1 cellular context compared by ENCODE assay signal in the genomic region with DNA sequence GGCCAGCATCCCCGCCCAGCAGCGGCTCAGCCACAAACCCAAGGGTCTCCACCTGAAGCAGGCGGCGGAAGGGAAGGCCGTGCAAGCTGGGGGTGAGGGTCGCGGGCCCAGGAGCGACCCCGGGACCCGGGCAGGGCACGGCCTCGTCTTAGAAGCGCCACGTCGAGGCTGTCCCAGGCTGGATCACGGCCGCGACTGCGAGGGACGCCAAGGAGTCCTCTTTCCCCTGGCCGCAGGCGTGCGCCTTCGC.
TF ChIP-seq lines count a peak whose summit lies in the region.

No MANE protein-coding gene starts in this region.

TF ChIP-seq in K562, 482 proteins besides CTCF, POLR2A, EP300 and RAD21 (continued from another document and continues in another):
- TF ChIP-seq CBX2 (IDR thresholded peaks at IDR 0.05; ENCODE audit: insufficient read depth, low read length, poor library complexity, severe bottlenecking) (no peak), NRF1 (conservative IDR thresholded peaks at IDR 0.05 in 1 of 2, IDR thresholded peaks at IDR 0.05 in 1 of 2) (no peak), PHF8 (IDR thresholded peaks at IDR 0.05; ENCODE audit: borderline replicate concordance, low read length) (peak; percentile 82; the same call in 1 of the 2 replicates), CTBP1 (IDR thresholded peaks at IDR 0.05; ENCODE audit: borderline replicate concordance) (0 out of 2 replicates have a peak, but pooled peaks have one; percentile 49), RFX1 (IDR thresholded peaks at IDR 0.05) (no peak), DMBX1 (CRISPR knock-in tag; IDR thresholded peaks at IDR 0.05; ENCODE audit: borderline replicate concordance) (peak; percentile 10; the same call in 1 of the 2 replicates), KLF1 (tag; IDR thresholded peaks at IDR 0.05) (0 out of 2 replicates have a peak, but pooled peaks have one; percentile 11), MAZ (CRISPR knock-in tag; conservative IDR thresholded peaks at IDR 0.05 in 1 of 2, IDR thresholded peaks at IDR 0.05 in 1 of 2) (peak in 1 of 2 experiments; percentile 49; a peak in 1 of 4 replicates), TOE1 (IDR thresholded peaks at IDR 0.05; ENCODE audit: borderline replicate concordance) (no peak), TOE1 (CRISPR knock-in tag; IDR thresholded peaks at IDR 0.05; ENCODE audit: borderline replicate concordance, low read depth) (no peak), RB1 (IDR thresholded peaks at IDR 0.05; ENCODE audit: low read depth) (no peak), HDAC2 (IDR thresholded peaks at IDR 0.05) (peak; percentile 79; the same call in 1 of the 2 replicates), FOSL1 (tag; conservative IDR thresholded peaks at IDR 0.05) (0 out of 2 replicates have a peak, but pooled peaks have one; percentile 31), POU5F1 (IDR thresholded peaks at IDR 0.05; ENCODE audit: borderline replicate concordance, low read depth, low read length, partially characterized antibody) (no peak), ZNF143 (CRISPR knock-in tag; IDR thresholded peaks at IDR 0.05) (0 out of 2 replicates have a peak, but pooled peaks have one; percentile 61), HOXB6 (CRISPR knock-in tag; IDR thresholded peaks at IDR 0.05; ENCODE audit: borderline replicate concordance) (no peak), HIVEP1 (CRISPR knock-in tag; IDR thresholded peaks at IDR 0.05) (no peak), ZNF507 (tag; conservative IDR thresholded peaks at IDR 0.05) (no peak), ZFX (CRISPR knock-in tag; IDR thresholded peaks at IDR 0.05) (peak; percentile 80), MYC (IDR thresholded peaks at IDR 0.05; ENCODE audit: low read depth, low read length) (no peak), MYC (CRISPR knock-in tag; IDR thresholded peaks at IDR 0.05; ENCODE audit: borderline replicate concordance, low read depth) (peak; percentile 94; the same call in 1 of the 2 replicates), ZNF316 (IDR thresholded peaks at IDR 0.05) (no peak), MECOM (CRISPR knock-in tag; IDR thresholded peaks at IDR 0.05) (no peak), SIX5 (IDR thresholded peaks at IDR 0.05; ENCODE audit: borderline replicate concordance in 1 of 2, insufficient read depth in 1 of 2, low read depth in 1 of 2, low read length in 2 of 2) (no peak), RBM34 (IDR thresholded peaks at IDR 0.05; ENCODE audit: borderline replicate concordance, insufficient read depth, low read length) (no peak), HDAC1 (IDR thresholded peaks at IDR 0.05) (peak in 1 of 2 experiments; percentile 87; a peak in 2 of 4 replicates), KAT8 (IDR thresholded peaks at IDR 0.05; ENCODE audit: low read depth) (no peak), STAG1 (CRISPR knock-in tag; IDR thresholded peaks at IDR 0.05; ENCODE audit: borderline replicate concordance) (peak; percentile 15; the same call in 1 of the 2 replicates), ZNF274 (IDR thresholded peaks at IDR 0.05; ENCODE audit: borderline replicate concordance, low read depth, low read length) (no peak), IFI16 (CRISPR knock-in tag; IDR thresholded peaks at IDR 0.05) (no peak), ZNF12 (CRISPR knock-in tag; IDR thresholded peaks at IDR 0.05) (0 out of 2 replicates have a peak, but pooled peaks have one; percentile 16), ESRRB (CRISPR knock-in tag; IDR thresholded peaks at IDR 0.05; ENCODE audit: borderline replicate concordance) (no peak), SAFB (IDR thresholded peaks at IDR 0.05; ENCODE audit: borderline replicate concordance, low read depth, low read length) (peak; percentile 33; the same call in 1 of the 2 replicates), THRAP3 (IDR thresholded peaks at IDR 0.05; ENCODE audit: borderline replicate concordance) (no peak), ZNF668 (CRISPR knock-in tag; IDR thresholded peaks at IDR 0.05) (no peak), PYGO2 (tag; IDR thresholded peaks at IDR 0.05) (no peak), GATA2 (CRISPR knock-in tag; IDR thresholded peaks at IDR 0.05) (no peak), PHF20 (IDR thresholded peaks at IDR 0.05; ENCODE audit: partially characterized antibody) (no peak), GATAD2A (IDR thresholded peaks at IDR 0.05) (0 out of 2 replicates have a peak, but pooled peaks have one; percentile 11), ATF1 (CRISPR knock-in tag; IDR thresholded peaks at IDR 0.05) (no peak), ATF1 (tag; IDR thresholded peaks at IDR 0.05) (peak; percentile 69), ZNF717 (CRISPR knock-in tag; IDR thresholded peaks at IDR 0.05) (no peak), ZNF76 (CRISPR knock-in tag; IDR thresholded peaks at IDR 0.05; ENCODE audit: borderline replicate concordance) (peak; percentile 73; the same call in 1 of the 2 replicates), TSC22D4 (tag; IDR thresholded peaks at IDR 0.05) (no peak)
- TF ChIP-seq, protein P1, sequence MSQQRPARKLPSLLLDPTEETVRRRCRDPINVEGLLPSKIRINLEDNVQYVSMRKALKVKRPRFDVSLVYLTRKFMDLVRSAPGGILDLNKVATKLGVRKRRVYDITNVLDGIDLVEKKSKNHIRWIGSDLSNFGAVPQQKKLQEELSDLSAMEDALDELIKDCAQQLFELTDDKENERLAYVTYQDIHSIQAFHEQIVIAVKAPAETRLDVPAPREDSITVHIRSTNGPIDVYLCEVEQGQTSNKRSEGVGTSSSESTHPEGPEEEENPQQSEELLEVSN (IDR thresholded peaks at IDR 0.05; ENCODE audit: borderline replicate concordance in 1 of 2, extremely low read depth in 1 of 2, insufficient read depth in 1 of 2, insufficient read length in 1 of 2, low read depth in 1 of 2, low read length in 1 of 2, poor library complexity in 1 of 2, severe bottlenecking in 1 of 2), result peak in 1 of 2 experiments; percentile 61
- TF ChIP-seq, protein P2, sequence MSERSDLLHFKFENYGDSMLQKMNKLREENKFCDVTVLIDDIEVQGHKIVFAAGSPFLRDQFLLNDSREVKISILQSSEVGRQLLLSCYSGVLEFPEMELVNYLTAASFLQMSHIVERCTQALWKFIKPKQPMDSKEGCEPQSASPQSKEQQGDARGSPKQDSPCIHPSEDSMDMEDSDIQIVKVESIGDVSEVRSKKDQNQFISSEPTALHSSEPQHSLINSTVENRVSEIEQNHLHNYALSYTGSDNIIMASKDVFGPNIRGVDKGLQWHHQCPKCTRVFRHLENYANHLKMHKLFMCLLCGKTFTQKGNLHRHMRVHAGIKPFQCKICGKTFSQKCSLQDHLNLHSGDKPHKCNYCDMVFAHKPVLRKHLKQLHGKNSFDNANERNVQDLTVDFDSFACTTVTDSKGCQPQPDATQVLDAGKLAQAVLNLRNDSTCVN (CRISPR knock-in tag; IDR thresholded peaks at IDR 0.05), result no peak
- TF ChIP-seq, protein P3, sequence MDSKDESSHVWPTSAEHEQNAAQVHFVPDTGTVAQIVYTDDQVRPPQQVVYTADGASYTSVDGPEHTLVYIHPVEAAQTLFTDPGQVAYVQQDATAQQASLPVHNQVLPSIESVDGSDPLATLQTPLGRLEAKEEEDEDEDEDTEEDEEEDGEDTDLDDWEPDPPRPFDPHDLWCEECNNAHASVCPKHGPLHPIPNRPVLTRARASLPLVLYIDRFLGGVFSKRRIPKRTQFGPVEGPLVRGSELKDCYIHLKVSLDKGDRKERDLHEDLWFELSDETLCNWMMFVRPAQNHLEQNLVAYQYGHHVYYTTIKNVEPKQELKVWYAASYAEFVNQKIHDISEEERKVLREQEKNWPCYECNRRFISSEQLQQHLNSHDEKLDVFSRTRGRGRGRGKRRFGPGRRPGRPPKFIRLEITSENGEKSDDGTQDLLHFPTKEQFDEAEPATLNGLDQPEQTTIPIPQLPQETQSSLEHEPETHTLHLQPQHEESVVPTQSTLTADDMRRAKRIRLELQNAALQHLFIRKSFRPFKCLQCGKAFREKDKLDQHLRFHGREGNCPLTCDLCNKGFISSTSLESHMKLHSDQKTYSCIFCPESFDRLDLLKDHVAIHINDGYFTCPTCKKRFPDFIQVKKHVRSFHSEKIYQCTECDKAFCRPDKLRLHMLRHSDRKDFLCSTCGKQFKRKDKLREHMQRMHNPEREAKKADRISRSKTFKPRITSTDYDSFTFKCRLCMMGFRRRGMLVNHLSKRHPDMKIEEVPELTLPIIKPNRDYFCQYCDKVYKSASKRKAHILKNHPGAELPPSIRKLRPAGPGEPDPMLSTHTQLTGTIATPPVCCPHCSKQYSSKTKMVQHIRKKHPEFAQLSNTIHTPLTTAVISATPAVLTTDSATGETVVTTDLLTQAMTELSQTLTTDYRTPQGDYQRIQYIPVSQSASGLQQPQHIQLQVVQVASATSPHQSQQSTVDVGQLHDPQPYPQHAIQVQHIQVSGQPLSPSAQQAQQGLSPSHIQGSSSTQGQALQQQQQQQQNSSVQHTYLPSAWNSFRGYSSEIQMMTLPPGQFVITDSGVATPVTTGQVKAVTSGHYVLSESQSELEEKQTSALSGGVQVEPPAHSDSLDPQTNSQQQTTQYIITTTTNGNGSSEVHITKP (IDR thresholded peaks at IDR 0.05; ENCODE audit: partially characterized antibody), result no peak
- TF ChIP-seq, protein P4, sequence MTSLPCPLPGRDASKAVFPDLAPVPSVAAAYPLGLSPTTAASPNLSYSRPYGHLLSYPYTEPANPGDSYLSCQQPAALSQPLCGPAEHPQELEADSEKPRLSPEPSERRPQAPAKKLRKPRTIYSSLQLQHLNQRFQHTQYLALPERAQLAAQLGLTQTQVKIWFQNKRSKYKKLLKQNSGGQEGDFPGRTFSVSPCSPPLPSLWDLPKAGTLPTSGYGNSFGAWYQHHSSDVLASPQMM (CRISPR knock-in tag; IDR thresholded peaks at IDR 0.05), result no peak
- TF ChIP-seq, protein P5, sequence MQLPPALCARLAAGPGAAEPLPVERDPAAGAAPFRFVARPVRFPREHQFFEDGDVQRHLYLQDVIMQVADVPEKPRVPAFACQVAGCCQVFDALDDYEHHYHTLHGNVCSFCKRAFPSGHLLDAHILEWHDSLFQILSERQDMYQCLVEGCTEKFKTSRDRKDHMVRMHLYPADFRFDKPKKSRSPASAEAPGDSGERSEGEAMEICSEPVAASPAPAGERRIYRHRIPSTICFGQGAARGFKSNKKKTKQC (CRISPR knock-in tag; IDR thresholded peaks at IDR 0.05), result 0 out of 2 replicates have a peak, but pooled peaks have one; percentile 80
- TF ChIP-seq, protein P6, sequence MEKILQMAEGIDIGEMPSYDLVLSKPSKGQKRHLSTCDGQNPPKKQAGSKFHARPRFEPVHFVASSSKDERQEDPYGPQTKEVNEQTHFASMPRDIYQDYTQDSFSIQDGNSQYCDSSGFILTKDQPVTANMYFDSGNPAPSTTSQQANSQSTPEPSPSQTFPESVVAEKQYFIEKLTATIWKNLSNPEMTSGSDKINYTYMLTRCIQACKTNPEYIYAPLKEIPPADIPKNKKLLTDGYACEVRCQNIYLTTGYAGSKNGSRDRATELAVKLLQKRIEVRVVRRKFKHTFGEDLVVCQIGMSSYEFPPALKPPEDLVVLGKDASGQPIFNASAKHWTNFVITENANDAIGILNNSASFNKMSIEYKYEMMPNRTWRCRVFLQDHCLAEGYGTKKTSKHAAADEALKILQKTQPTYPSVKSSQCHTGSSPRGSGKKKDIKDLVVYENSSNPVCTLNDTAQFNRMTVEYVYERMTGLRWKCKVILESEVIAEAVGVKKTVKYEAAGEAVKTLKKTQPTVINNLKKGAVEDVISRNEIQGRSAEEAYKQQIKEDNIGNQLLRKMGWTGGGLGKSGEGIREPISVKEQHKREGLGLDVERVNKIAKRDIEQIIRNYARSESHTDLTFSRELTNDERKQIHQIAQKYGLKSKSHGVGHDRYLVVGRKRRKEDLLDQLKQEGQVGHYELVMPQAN (IDR thresholded peaks at IDR 0.05; ENCODE audit: borderline replicate concordance), result 0 out of 2 replicates have a peak, but pooled peaks have one; percentile 71
- TF ChIP-seq, protein P7, sequence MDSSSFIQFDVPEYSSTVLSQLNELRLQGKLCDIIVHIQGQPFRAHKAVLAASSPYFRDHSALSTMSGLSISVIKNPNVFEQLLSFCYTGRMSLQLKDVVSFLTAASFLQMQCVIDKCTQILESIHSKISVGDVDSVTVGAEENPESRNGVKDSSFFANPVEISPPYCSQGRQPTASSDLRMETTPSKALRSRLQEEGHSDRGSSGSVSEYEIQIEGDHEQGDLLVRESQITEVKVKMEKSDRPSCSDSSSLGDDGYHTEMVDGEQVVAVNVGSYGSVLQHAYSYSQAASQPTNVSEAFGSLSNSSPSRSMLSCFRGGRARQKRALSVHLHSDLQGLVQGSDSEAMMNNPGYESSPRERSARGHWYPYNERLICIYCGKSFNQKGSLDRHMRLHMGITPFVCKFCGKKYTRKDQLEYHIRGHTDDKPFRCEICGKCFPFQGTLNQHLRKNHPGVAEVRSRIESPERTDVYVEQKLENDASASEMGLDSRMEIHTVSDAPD (CRISPR knock-in tag; IDR thresholded peaks at IDR 0.05), result no peak
- TF ChIP-seq, protein P8, sequence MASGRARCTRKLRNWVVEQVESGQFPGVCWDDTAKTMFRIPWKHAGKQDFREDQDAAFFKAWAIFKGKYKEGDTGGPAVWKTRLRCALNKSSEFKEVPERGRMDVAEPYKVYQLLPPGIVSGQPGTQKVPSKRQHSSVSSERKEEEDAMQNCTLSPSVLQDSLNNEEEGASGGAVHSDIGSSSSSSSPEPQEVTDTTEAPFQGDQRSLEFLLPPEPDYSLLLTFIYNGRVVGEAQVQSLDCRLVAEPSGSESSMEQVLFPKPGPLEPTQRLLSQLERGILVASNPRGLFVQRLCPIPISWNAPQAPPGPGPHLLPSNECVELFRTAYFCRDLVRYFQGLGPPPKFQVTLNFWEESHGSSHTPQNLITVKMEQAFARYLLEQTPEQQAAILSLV (tag; IDR thresholded peaks at IDR 0.05), result no peak
- TF ChIP-seq, protein P9, sequence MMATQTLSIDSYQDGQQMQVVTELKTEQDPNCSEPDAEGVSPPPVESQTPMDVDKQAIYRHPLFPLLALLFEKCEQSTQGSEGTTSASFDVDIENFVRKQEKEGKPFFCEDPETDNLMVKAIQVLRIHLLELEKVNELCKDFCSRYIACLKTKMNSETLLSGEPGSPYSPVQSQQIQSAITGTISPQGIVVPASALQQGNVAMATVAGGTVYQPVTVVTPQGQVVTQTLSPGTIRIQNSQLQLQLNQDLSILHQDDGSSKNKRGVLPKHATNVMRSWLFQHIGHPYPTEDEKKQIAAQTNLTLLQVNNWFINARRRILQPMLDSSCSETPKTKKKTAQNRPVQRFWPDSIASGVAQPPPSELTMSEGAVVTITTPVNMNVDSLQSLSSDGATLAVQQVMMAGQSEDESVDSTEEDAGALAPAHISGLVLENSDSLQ (IDR thresholded peaks at IDR 0.05), result no peak
- TF ChIP-seq, protein P10, sequence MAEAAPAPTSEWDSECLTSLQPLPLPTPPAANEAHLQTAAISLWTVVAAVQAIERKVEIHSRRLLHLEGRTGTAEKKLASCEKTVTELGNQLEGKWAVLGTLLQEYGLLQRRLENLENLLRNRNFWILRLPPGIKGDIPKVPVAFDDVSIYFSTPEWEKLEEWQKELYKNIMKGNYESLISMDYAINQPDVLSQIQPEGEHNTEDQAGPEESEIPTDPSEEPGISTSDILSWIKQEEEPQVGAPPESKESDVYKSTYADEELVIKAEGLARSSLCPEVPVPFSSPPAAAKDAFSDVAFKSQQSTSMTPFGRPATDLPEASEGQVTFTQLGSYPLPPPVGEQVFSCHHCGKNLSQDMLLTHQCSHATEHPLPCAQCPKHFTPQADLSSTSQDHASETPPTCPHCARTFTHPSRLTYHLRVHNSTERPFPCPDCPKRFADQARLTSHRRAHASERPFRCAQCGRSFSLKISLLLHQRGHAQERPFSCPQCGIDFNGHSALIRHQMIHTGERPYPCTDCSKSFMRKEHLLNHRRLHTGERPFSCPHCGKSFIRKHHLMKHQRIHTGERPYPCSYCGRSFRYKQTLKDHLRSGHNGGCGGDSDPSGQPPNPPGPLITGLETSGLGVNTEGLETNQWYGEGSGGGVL (CRISPR knock-in tag; IDR thresholded peaks at IDR 0.05), result no peak
